8 cellular contexts compared by ENCODE assay signal in the genomic region with DNA sequence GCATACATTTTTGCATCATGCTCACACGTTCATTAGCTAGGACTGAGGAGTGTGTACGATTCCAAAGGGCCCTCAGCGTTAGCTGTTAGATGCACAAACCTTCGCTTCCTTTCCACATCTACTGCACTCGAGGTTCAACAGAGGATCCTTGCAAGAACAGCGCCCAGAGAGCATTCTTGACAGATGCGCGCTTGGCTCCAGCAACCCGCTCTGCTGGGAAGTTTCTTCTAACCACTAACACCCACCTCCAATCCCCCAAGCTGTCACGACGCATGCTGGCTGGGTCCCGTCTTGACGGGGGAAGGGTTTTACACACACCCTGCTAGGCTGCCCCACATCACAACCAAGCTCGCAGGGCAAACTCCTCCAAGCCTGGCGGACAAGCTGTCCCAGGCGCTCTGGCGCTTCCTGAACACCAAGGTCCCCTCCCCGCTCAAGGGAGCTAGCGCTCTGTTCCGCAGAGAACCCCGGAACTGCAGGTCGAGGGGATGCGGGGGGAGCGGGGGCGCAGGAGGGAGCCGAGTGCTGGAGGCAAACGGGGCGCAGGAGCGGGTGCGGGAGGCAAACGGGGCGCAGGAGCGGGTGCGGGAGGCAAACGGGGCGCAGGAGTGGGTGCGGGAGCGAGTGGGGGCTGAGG. TPM values are rescaled to one million over a fixed set of nuclear protein-coding genes. Genes with fewer than 3 reads are reported as not detected.
A peak's percentile ranks its signal among the peaks of the same experiment; 100 is the strongest.
DNase-seq lines count a peak whose midpoint lies in the region; ATAC-seq and TF ChIP-seq lines count a peak whose summit lies in the region.

No MANE protein-coding gene starts in this region.

- peak overlapping the region; percentile 58 for H3K4me2 ChIP-seq in H9 (ENCODE audit: insufficient read depth, insufficient read length, low read length)

- no peak overlapping the region for H2BK120ac ChIP-seq in H9 (ENCODE audit: low read depth, low read length, poor library complexity, severe bottlenecking)

- no peak overlapping the region for H2BK15ac ChIP-seq in H9 (ENCODE audit: low read depth, low read length)

- H3K4me3 ChIP-seq in GM06990 (replicated peaks; ENCODE audit: low read depth, low read length) (peak overlapping the region; percentile 67), brain microvascular endothelial cell (ENCODE audit: low read depth, low read length) (peak overlapping the region; percentile 52), kidney epithelial cell (ENCODE audit: low read depth, low read length) (peak overlapping the region; percentile 45), spleen (peak overlapping the region; percentile 25 to 78 (median 50))

- no peaks in the 10 kb centered on the region; a peak in 1 of 7 replicates for H3K36me3 Mint-ChIP-seq in H9 (ENCODE audit: insufficient read depth in 1 of 3, low read depth in 3 of 3)

- H3K79me2 ChIP-seq in H9 (ENCODE audit: insufficient read depth, low read length): no peaks in the 10 kb centered on the region

- H3K4ac ChIP-seq in H9 (ENCODE audit: low read depth, low read length): no peak overlapping the region

- in situ Hi-C loops in brain microvascular endothelial cell (cut with HindIII; ENCODE audit: low pct_ligation_motif_present, low sequenced_read_pairs): no loop called here

- H3K4me3 Mint-ChIP-seq in H9: peak overlapping the region; percentile 69 to 85

- H3K23me2 ChIP-seq in H9 (ENCODE audit: insufficient read length, low read depth, low read length, poor library complexity, severe bottlenecking): peaks cover 13% of the 10 kb centered on the region

- no peak overlapping the region for H3K18ac ChIP-seq in H9 (ENCODE audit: insufficient read length, low read depth, low read length)

- H3K36me3 ChIP-seq in GM06990 (ENCODE audit: control insufficient read depth, insufficient read depth, low read length) (no peaks in the 10 kb centered on the region), brain microvascular endothelial cell (replicated peaks) (no peaks in the 10 kb centered on the region), kidney epithelial cell (ENCODE audit: control insufficient read depth, insufficient read depth, low read length) (no peaks in the 10 kb centered on the region), spleen (no peaks in the 10 kb centered on the region)

- no peak overlapping the region for H3K56ac ChIP-seq in H9 (ENCODE audit: insufficient read length, low read depth, low read length)

- H3K4me1 ChIP-seq in H9 (ENCODE audit: insufficient read depth, low read length) (no peaks in the 10 kb centered on the region), spleen (peaks cover 5 to 53% (median 35%) of the 10 kb centered on the region in 6 donors)

- H4K5ac ChIP-seq in H9 (ENCODE audit: insufficient read length, low read depth, low read length): no peak overlapping the region

- H4K91ac ChIP-seq in H9 (ENCODE audit: insufficient read length, low read depth, low read length): no peak overlapping the region

- H3T11ph ChIP-seq in H9 (ENCODE audit: low read length): no peak overlapping the region

- no peaks in the 10 kb centered on the region for H3K9me3 ChIP-seq in H9 (ENCODE audit: control insufficient read depth, low read depth, low read length)
- no peaks in the 10 kb centered on the region for H3K9me3 ChIP-seq in spleen

- H3K27me3 Mint-ChIP-seq in H9 (ENCODE audit: low read depth): peaks cover 91% of the 10 kb centered on the region

- no peak overlapping the region for H2BK12ac ChIP-seq in H9 (ENCODE audit: insufficient read length, low read depth, low read length)

- no peak overlapping the region for H2BK20ac ChIP-seq in H9 (ENCODE audit: low read depth, low read length, poor library complexity, severe bottlenecking)

- H3K27ac Mint-ChIP-seq in H9: no peak overlapping the region

- DNase-seq in GM06990 (ENCODE audit: extremely low read depth, insufficient read length) (peak; percentile 73), H9 (peak; percentile 61), NCI-H748 treated with DMSO at 0.1 percent for 48 hours (lab: John Stamatoyannopoulos, UW) (peak; percentile 13), brain microvascular endothelial cell (peak; percentile 41), kidney epithelial cell (ENCODE audit: low read depth) (no peak), spleen (no peak)
- no peak for DNase-seq in stimulated activated CD4-positive, alpha-beta T cell treated with anti-CD3 and anti-CD28 coated beads, Interleukin-12 subunit alpha, Interleukin-12 subunit beta, amount 100 ng/mL, for 4 hours

- H3K9ac ChIP-seq in H9 (ENCODE audit: extremely low read depth, insufficient read length, low read length): no peak overlapping the region

- H3K79me1 ChIP-seq in H9 (ENCODE audit: insufficient read depth, low read depth, low read length, poor library complexity, severe bottlenecking): no peaks in the 10 kb centered on the region

- H3K27me3 ChIP-seq in GM06990 (replicated peaks; ENCODE audit: control insufficient read depth, insufficient read depth, low read length): no peaks in the 10 kb centered on the region
- H3K27me3 ChIP-seq in H9 (ENCODE audit: insufficient read depth, low read length): peaks cover 32% of the 10 kb centered on the region
- peaks cover 18% of the 10 kb centered on the region for H3K27me3 ChIP-seq in brain microvascular endothelial cell (replicated peaks)
- peaks cover 33% of the 10 kb centered on the region for H3K27me3 ChIP-seq in kidney epithelial cell (ENCODE audit: control insufficient read depth, insufficient read depth, low read length)
- H3K27me3 ChIP-seq in spleen (replicated peaks in 1 of 7): peaks cover 0 to 83% (median 29%) of the 10 kb centered on the region in 7 donors

- H2AFZ ChIP-seq in H9 (ENCODE audit: low read length): no peak overlapping the region

- no peak for ATAC-seq in HG02970 (IDR thresholded peaks at IDR 0.05; ENCODE audit: low FRiP score, unreplicated experiment)

- no peaks in the 10 kb centered on the region for H4K20me1 ChIP-seq in H9 (ENCODE audit: control insufficient read depth, insufficient read depth, insufficient read length)

- H3K27ac ChIP-seq in H9 (ENCODE audit: insufficient read length, low read depth, low read length) (no peak overlapping the region), brain microvascular endothelial cell (no peak overlapping the region), spleen (peak overlapping the region in 7 of 8 donors; percentile 51 to 83 (median 77))

- no peak for TF ChIP-seq POLR2A in spleen (IDR thresholded peaks at IDR 0.05)

- no peak overlapping the region for H4K8ac ChIP-seq in H9 (replicated peaks; ENCODE audit: insufficient read length, low read depth, low read length)

- no CpG with 5 or more reads among the region's 38 CpGs for WGBS in H9 (ENCODE audit: extremely low coverage, insufficient read length, low lambda C conversion rate)
- WGBS in spleen, 5 donors: 1 to 2% (median 1%) methylated on average over 34 to 38 of the region's 38 CpGs

- TF ChIP-seq CTCF in GM06990 (IDR thresholded peaks at IDR 0.05; ENCODE audit: insufficient read depth, low read length, poor library complexity, severe bottlenecking): no peak
- TF ChIP-seq CTCF in H9 (conservative IDR thresholded peaks at IDR 0.05): no peak
- TF ChIP-seq CTCF in brain microvascular endothelial cell (IDR thresholded peaks at IDR 0.05; ENCODE audit: low read depth, low read length, missing control alignments): no peak
- no peak for TF ChIP-seq CTCF in kidney epithelial cell (IDR thresholded peaks at IDR 0.05; ENCODE audit: insufficient read depth, low read length, poor library complexity, severe bottlenecking)
- no peak for TF ChIP-seq CTCF in spleen (IDR thresholded peaks at IDR 0.05 in 8 of 11, conservative IDR thresholded peaks at IDR 0.05 in 3 of 11)

- peaks cover 0 to 3% of the 10 kb centered on the region in 2 experiments; a peak in 2 of 5 replicates for H3K9me3 Mint-ChIP-seq in H9

- intact Hi-C loops in spleen (cut with DNase I; ENCODE audit: low total_unique reads): no loop called here

- no peak overlapping the region for H2BK5ac ChIP-seq in H9 (ENCODE audit: insufficient read length, low read length)

- H3K4me1 Mint-ChIP-seq in H9: peaks cover 5 to 14% of the 10 kb centered on the region in 2 experiments; a peak in 3 of 4 replicates

- H3K14ac ChIP-seq in H9 (ENCODE audit: insufficient read depth, low read length): no peak overlapping the region

- no peak overlapping the region for H3K23ac ChIP-seq in H9 (ENCODE audit: insufficient read length, low read depth, low read length)

- no peak overlapping the region for H2AK5ac ChIP-seq in H9 (ENCODE audit: insufficient read length, low read length)

RNA-seq across cellular contexts. Expression of gene ADRB1, which starts 0.7 kb away (rescaled TPM):
- total RNA-seq in H9 (2021) (0.13 TPM in 1 of 2 replicates, not detected in the other), kidney epithelial cell (0.04 and 0.21 TPM in 2 replicates), spleen (1 to 10 TPM; 1.5 to 4.8 (median 3.0) TPM)
- under 1 TPM; 0.47 to 0.83 (median 0.50) TPM for polyA plus RNA-seq in spleen

Comparison
In these comparisons a context has a peak if more than half of its experiments do, and no peak if none do; other contexts are left out.
1. DNase-seq: peak in GM06990 (single experiment), H9 (single experiment), NCI-H748 treated with DMSO at 0.1 percent for 48 hours (single experiment) and brain microvascular endothelial cell (single experiment); none in kidney epithelial cell (single experiment), spleen (single experiment) and stimulated activated CD4-positive, alpha-beta T cell treated with anti-CD3 and anti-CD28 coated beads, Interleukin-12 subunit alpha, Interleukin-12 subunit beta, amount 100 ng/mL, for 4 hours (single experiment).
2. H3K27ac ChIP-seq: peak in spleen (7 of 8); none in H9 (single experiment) and brain microvascular endothelial cell (single experiment).
3. Peak in every context shown above with its lines, with median percentiles within 50 percentile points of each other: H3K4me3 ChIP-seq.